16 cellular contexts compared by ENCODE assay signal in the genomic region with DNA sequence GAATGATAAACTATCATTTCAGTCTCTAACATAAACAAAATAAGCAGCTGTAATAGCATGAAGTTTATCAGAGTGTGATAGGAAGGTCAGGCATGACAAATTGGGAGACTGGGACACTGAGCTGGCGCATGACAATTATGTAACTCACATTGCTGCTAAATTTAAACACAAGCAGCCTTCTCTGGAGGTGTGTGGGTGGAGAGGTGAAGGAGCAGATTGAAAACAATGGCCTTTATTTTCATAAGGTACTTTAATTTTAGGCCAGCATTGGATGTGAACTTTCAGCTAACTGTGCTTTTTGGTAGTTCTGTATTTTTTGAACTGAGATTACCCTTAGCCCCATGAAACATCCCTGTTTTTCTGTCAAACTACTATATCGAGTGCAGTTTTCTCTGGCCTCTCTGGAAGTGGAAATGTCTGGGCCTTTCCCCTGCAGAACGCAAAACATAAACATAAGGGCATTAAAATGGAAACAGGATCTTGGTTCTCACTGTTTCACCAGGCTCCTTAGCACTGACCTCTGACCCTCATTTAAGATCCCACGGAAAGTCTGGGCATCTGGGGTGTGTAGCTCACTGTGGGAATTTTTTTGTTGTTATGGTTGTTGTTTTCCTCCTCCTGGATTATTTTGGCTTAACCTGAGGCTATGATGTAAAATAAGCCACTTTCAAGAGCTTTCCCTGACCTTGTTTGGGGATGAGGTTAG.
DNase-seq lines count a peak whose midpoint lies in the region; ATAC-seq, FAIRE-seq and TF ChIP-seq lines count a peak whose summit lies in the region.
"Had no signal": no experiment of that assay in that cellular context is flagged by ENCODE, and none has a peak within 500 bp of the region (broad histone marks: within the 10 kb centered on the region; RNA-seq: fewer than 3 reads in every experiment).

No MANE protein-coding gene starts in this region.

- TF ChIP-seq RAD21 in HCT116 (IDR thresholded peaks at IDR 0.05; ENCODE audit: low read depth): no peak

- DNase-seq in HCT116 (ENCODE audit: low read depth, low spot score): no peak
- DNase-seq in cerebellum (ENCODE audit: low spot score): peak; percentile 2
- DNase-seq in activated T-cell treated with anti-CD3 and anti-CD28 coated beads, Interleukin-2, amount 50 U/mL, for 4 hours: no peak
- no peak for DNase-seq in effector memory CD4-positive, alpha-beta T cell
- no peak for DNase-seq in NCI-H1417 (lab: John Stamatoyannopoulos, UW)
- no peak for DNase-seq in occipital lobe (lab: John Stamatoyannopoulos, UW)
- DNase-seq: activated T-cell treated with anti-CD3 and anti-CD28 coated beads for 4 hours; COR-L47; hippocampal formation; naive thymus-derived CD8-positive, alpha-beta T cell; NCI-H2107; Peyer's patch; stimulated activated CD4-positive, alpha-beta T cell treated with anti-CD3 and anti-CD28 coated beads, Interleukin-2, amount 100 ng/mL, for 24 hours had no signal

- TF ChIP-seq CTCF in HCT116 (IDR thresholded peaks at IDR 0.05 in 2 of 3, conservative IDR thresholded peaks at IDR 0.05 in 1 of 3; ENCODE audit: borderline replicate concordance in 1 of 3, insufficient read depth in 1 of 3, low read depth in 2 of 3, low read length in 2 of 3): no peak

- H3K79me2 ChIP-seq in HCT116 (ENCODE audit: insufficient read depth, low read length): no peaks in the 10 kb centered on the region

- H3K4me3 ChIP-seq in HCT116 (replicated peaks in 1 of 2; ENCODE audit: low read depth in 1 of 2, low read length in 2 of 2) (no peak overlapping the region), skeletal muscle satellite cell (ENCODE audit: low read length) (no peak overlapping the region)
- H3K4me3 ChIP-seq in effector memory CD4-positive, alpha-beta T cell (ENCODE audit: insufficient read depth, low read depth, low read length, poor library complexity, severe bottlenecking): no peak overlapping the region
- H3K4me3 ChIP-seq: Peyer's patch had no signal

- no peaks in the 10 kb centered on the region for H3K9me3 Mint-ChIP-seq in activated T-cell treated with anti-CD3 and anti-CD28 coated beads, Interleukin-2, amount 50 U/mL, for 4 hours

- RAD21 ChIA-PET in HCT116 (lab: Charles Lee; ENCODE audit: low non-redundant PET in 1 of 2, low total read pairs in 2 of 2, uncharacterized antibody in 2 of 2, unreplicated experiment in 2 of 2): no interaction called here

- CTCF ChIA-PET in HCT116 (lab: Charles Lee): interaction anchor here (0.7 kb wide), 1 partner anchor 45 kb away, joined by 3 read pairs; no protein-coding TSS in a partner anchor

- H3K27me3 ChIP-seq in HCT116 (ENCODE audit: insufficient read depth, low read length) (no peaks in the 10 kb centered on the region), skeletal muscle satellite cell (ENCODE audit: control insufficient read depth, insufficient read depth, low read length) (no peaks in the 10 kb centered on the region)
- no peaks in the 10 kb centered on the region for H3K27me3 ChIP-seq in effector memory CD4-positive, alpha-beta T cell (replicated peaks; ENCODE audit: control insufficient read depth, insufficient read depth, low read length, poor library complexity, severe bottlenecking)
- H3K27me3 ChIP-seq: Peyer's patch had no signal

- no peak overlapping the region for H2AFZ ChIP-seq in HCT116 (ENCODE audit: low read depth, low read length, poor library complexity, severe bottlenecking)

- TF ChIP-seq POLR2A in HCT116 (IDR thresholded peaks at IDR 0.05; ENCODE audit: borderline replicate concordance, extremely low read depth, insufficient read depth, insufficient read length): no peak

- H3K9ac ChIP-seq in HCT116 (ENCODE audit: low read length) (no peak overlapping the region), skeletal muscle satellite cell (ENCODE audit: low read depth, low read length) (no peak overlapping the region)

- H3K36me3 ChIP-seq in HCT116 (ENCODE audit: control insufficient read depth in 1 of 2, insufficient read depth in 2 of 2, low read length in 2 of 2) (no peaks in the 10 kb centered on the region), skeletal muscle satellite cell (ENCODE audit: insufficient read depth, low read length) (no peaks in the 10 kb centered on the region)
- no peaks in the 10 kb centered on the region for H3K36me3 ChIP-seq in effector memory CD4-positive, alpha-beta T cell (ENCODE audit: control insufficient read depth, insufficient read depth, low read length)
- H3K36me3 ChIP-seq: Peyer's patch had no signal

- no peak overlapping the region for H3K27ac ChIP-seq in HCT116 (ENCODE audit: low read depth, low read length)
- H3K27ac ChIP-seq in effector memory CD4-positive, alpha-beta T cell (ENCODE audit: insufficient read depth, low read length, poor library complexity, severe bottlenecking): no peak overlapping the region
- H3K27ac ChIP-seq: Peyer's patch had no signal

- FAIRE-seq in islet of Langerhans (lab: Jason Lieb, UNC): peak; percentile 88
- FAIRE-seq: GM12892 had no signal

- POLR2A ChIA-PET in HCT116 (lab: Charles Lee): no interaction called here

- no peaks in the 10 kb centered on the region for H3K27me3 Mint-ChIP-seq in activated T-cell treated with anti-CD3 and anti-CD28 coated beads, Interleukin-2, amount 50 U/mL, for 4 hours (ENCODE audit: low read depth)

- BruUV-seq in HCT116 (replicated peaks; lab: Mats Ljungman, UMichigan): no TSS peak

- no peak overlapping the region for H3K4me3 Mint-ChIP-seq in activated T-cell treated with anti-CD3 and anti-CD28 coated beads, Interleukin-2, amount 50 U/mL, for 4 hours
- H3K4me3 Mint-ChIP-seq: naive thymus-derived CD8-positive, alpha-beta T cell had no signal

- intact Hi-C loops in HCT116 (cut with micrococcal nuclease): no loop called here

- no peaks in the 10 kb centered on the region for H4K20me1 ChIP-seq in HCT116 (ENCODE audit: insufficient read depth)

- no peak; the same call in 1 of the 2 replicates for ATAC-seq in HCT116
- no peak for ATAC-seq in activated T-cell treated with anti-CD3 and anti-CD28 coated beads, Interleukin-2, amount 50 U/mL, for 4 hours
- ATAC-seq: naive thymus-derived CD8-positive, alpha-beta T cell had no signal

- H3K4me2 ChIP-seq in HCT116 (ENCODE audit: low read length): peak overlapping the region; percentile 28
- H3K4me2 ChIP-seq in skeletal muscle satellite cell (ENCODE audit: low read length): peak overlapping the region; percentile 22

- H3K4me1 ChIP-seq in HCT116 (ENCODE audit: control insufficient read depth in 1 of 2, insufficient read depth in 2 of 2, low read length in 2 of 2) (peaks cover 6 to 12% of the 10 kb centered on the region in 2 experiments), skeletal muscle satellite cell (ENCODE audit: control insufficient read depth, insufficient read depth, low read length) (peaks cover 14% of the 10 kb centered on the region)
- H3K4me1 ChIP-seq in effector memory CD4-positive, alpha-beta T cell (ENCODE audit: control insufficient read depth, insufficient read depth, low read length, poor library complexity, severe bottlenecking): no peaks in the 10 kb centered on the region
- H3K4me1 ChIP-seq: Peyer's patch had no signal

- no peaks in the 10 kb centered on the region for H3K36me3 Mint-ChIP-seq in activated T-cell treated with anti-CD3 and anti-CD28 coated beads, Interleukin-2, amount 50 U/mL, for 4 hours (ENCODE audit: insufficient read depth)
- H3K36me3 Mint-ChIP-seq: naive thymus-derived CD8-positive, alpha-beta T cell had no signal

- no peaks in the 10 kb centered on the region for H3K4me1 Mint-ChIP-seq in activated T-cell treated with anti-CD3 and anti-CD28 coated beads, Interleukin-2, amount 50 U/mL, for 4 hours (ENCODE audit: low read depth)
- H3K4me1 Mint-ChIP-seq: naive thymus-derived CD8-positive, alpha-beta T cell had no signal

- H3K9me2 ChIP-seq in HCT116 (ENCODE audit: insufficient read depth): no peaks in the 10 kb centered on the region

- H3K9me3 ChIP-seq in HCT116 (ENCODE audit: control insufficient read depth in 1 of 2, insufficient read depth in 1 of 2, low read depth in 1 of 2, low read length in 2 of 2) (no peaks in the 10 kb centered on the region), skeletal muscle satellite cell (replicated peaks; ENCODE audit: low read length) (no peaks in the 10 kb centered on the region)
- H3K9me3 ChIP-seq in effector memory CD4-positive, alpha-beta T cell (ENCODE audit: control insufficient read depth, low read length): no peaks in the 10 kb centered on the region
- H3K9me3 ChIP-seq: Peyer's patch had no signal

TF ChIP-seq in HCT116, 20 proteins besides CTCF, POLR2A, EP300 and RAD21:
- TF ChIP-seq, protein P1, sequence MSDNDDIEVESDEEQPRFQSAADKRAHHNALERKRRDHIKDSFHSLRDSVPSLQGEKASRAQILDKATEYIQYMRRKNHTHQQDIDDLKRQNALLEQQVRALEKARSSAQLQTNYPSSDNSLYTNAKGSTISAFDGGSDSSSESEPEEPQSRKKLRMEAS (IDR thresholded peaks at IDR 0.05): no peak
- no peak for TF ChIP-seq SP1 (IDR thresholded peaks at IDR 0.05; ENCODE audit: low read depth)
- no peak for TF ChIP-seq YY1 (IDR thresholded peaks at IDR 0.05; ENCODE audit: extremely low read depth, insufficient replicate concordance, low read depth, low read length)
- no peak for TF ChIP-seq EZH2 (IDR thresholded peaks at IDR 0.05)
- TF ChIP-seq SIN3A (IDR thresholded peaks at IDR 0.05; ENCODE audit: low read depth): no peak
- TF ChIP-seq CEBPB (IDR thresholded peaks at IDR 0.05; ENCODE audit: low read depth): no peak
- no peak for TF ChIP-seq FOSL1 (IDR thresholded peaks at IDR 0.05; ENCODE audit: low read depth)
- TF ChIP-seq CBX3 (IDR thresholded peaks at IDR 0.05; ENCODE audit: low read depth): no peak
- TF ChIP-seq SRF (IDR thresholded peaks at IDR 0.05; ENCODE audit: low read depth): no peak
- TF ChIP-seq EZH2phosphoT487 (IDR thresholded peaks at IDR 0.05; ENCODE audit: borderline replicate concordance): no peak
- TF ChIP-seq ZNF274 (IDR thresholded peaks at IDR 0.05; ENCODE audit: low read depth, low read length): no peak
- TF ChIP-seq EGR1 (IDR thresholded peaks at IDR 0.05; ENCODE audit: low read depth): no peak
- TF ChIP-seq JUND (IDR thresholded peaks at IDR 0.05): no peak
- no peak for TF ChIP-seq ELF1 (IDR thresholded peaks at IDR 0.05; ENCODE audit: borderline replicate concordance, low read depth)
